8 cellular contexts compared by ENCODE assay signal in the genomic region with DNA sequence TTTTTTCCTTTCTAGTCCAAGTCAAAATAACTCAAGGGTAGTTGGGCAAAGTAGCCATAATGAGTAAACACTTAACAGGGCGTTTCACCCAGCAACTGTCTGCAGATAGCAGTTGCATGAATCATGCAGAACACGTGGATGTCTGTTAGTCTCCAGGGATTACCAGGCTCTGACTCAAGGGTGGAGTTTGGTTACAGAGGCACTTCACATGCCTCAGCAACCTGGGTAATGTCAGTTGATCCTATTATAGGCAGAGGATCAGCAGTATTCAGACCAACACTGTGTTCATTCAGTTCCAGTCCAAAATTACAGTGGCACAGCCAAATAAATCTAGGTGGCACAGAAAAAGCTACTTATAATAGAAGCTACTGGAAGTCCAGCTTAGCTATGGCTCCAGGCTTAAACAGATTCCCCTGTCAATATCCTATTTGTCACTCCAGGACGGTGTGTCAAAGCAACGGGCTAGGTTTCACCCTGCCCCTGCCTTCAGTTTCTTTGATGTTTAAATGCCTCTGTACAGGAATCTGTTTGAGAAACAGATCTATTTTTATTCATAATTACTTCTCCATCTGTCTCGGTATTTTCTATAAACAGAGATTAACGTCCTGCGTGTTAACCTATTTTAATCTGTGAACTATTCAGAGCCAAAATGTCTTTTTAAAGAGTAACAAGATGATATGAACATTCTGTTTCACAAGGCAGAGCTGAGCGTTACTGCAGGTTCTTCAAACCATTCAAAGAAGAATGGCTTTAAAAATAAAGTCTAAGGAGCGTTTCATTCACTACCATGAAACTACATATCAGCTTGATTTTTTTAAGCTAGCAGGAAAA.
A peak's percentile ranks its signal among the peaks of the same experiment; 100 is the strongest.
DNase-seq lines count a peak whose midpoint lies in the region; ATAC-seq lines count a peak whose summit lies in the region.

No MANE protein-coding gene starts in this region.

- no peak overlapping the region for H4K8ac ChIP-seq in mesendoderm (ENCODE audit: low read depth, low read length)

- H3K4me1 ChIP-seq in NT2/D1 (ENCODE audit: insufficient read depth, insufficient read length) (no peaks in the 10 kb centered on the region), mesendoderm (ENCODE audit: control insufficient read depth, low read depth, low read length) (no peaks in the 10 kb centered on the region)

- peak; percentile 71 for ATAC-seq in GM21360 (IDR thresholded peaks at IDR 0.05; ENCODE audit: unreplicated experiment)
- no peak for ATAC-seq in effector memory CD8-positive, alpha-beta T cell (replicated peaks)

- H3K27ac ChIP-seq in mesendoderm (ENCODE audit: low read depth, low read length), result no peak overlapping the region

- WGBS in mesendoderm (ENCODE audit: extremely low coverage, insufficient coverage, low lambda C conversion rate), result no CpG with 5 or more reads among the region's 9 CpGs

- H2BK15ac ChIP-seq in mesendoderm (replicated peaks; ENCODE audit: low read depth), result no peak overlapping the region

- H3K27ac Mint-ChIP-seq in effector memory CD8-positive, alpha-beta T cell, result no peak overlapping the region

- H3K18ac ChIP-seq in mesendoderm (ENCODE audit: low read length), result no peak overlapping the region

- H2BK120ac ChIP-seq in mesendoderm (ENCODE audit: low read depth, low read length), result no peak overlapping the region

- no peak overlapping the region for H2AK5ac ChIP-seq in mesendoderm (ENCODE audit: low read length)

- H3K4me1 Mint-ChIP-seq in effector memory CD8-positive, alpha-beta T cell (ENCODE audit: low read depth in 2 of 2), result no peaks in the 10 kb centered on the region

- no peaks in the 10 kb centered on the region for H3K79me2 ChIP-seq in mesendoderm (ENCODE audit: control insufficient read depth, insufficient read depth, low read length)

- H4K5ac ChIP-seq in mesendoderm (ENCODE audit: low read length), result no peak overlapping the region

- no peak overlapping the region for H3K56ac ChIP-seq in mesendoderm (ENCODE audit: low read length)

- no peaks in the 10 kb centered on the region for H3K9me3 ChIP-seq in NT2/D1 (ENCODE audit: insufficient read depth, low read length)

- H3K36me3 ChIP-seq in NT2/D1 (ENCODE audit: insufficient read depth, insufficient read length, low read length) (no peaks in the 10 kb centered on the region), mesendoderm (ENCODE audit: control insufficient read depth, insufficient read depth, low read length) (no peaks in the 10 kb centered on the region)

- H2BK5ac ChIP-seq in mesendoderm (ENCODE audit: low read length), result no peak overlapping the region

- no peak overlapping the region for H3K4me2 ChIP-seq in mesendoderm (ENCODE audit: low read length)

- no peak overlapping the region for H3K23ac ChIP-seq in mesendoderm (ENCODE audit: low read length)

- no peak overlapping the region for H3K4ac ChIP-seq in mesendoderm (ENCODE audit: low read depth, low read length)

- H3K4me3 Mint-ChIP-seq in effector memory CD8-positive, alpha-beta T cell, result no peak overlapping the region

- DNase-seq in DMS 273 treated with DMSO at 0.1 percent for 48 hours (lab: John Stamatoyannopoulos, UW), result peak; percentile 74
- DNase-seq in HS-27A (ENCODE audit: low read depth), result peak; percentile 92
- DNase-seq in NT2/D1 (ENCODE audit: low read depth, low spot score), result peak; percentile 33
- peak; percentile 80 to 99 for DNase-seq in dermis microvascular lymphatic vessel endothelial cell (ENCODE audit: low read depth in 2 of 2)
- DNase-seq in mesendoderm, result peak; percentile 96
- DNase-seq in NK-92 (lab: John Stamatoyannopoulos, UW; ENCODE audit: unreplicated experiment), result no peak
- no peak for DNase-seq in effector memory CD8-positive, alpha-beta T cell

- H3K79me1 ChIP-seq in mesendoderm (ENCODE audit: low read length), result no peaks in the 10 kb centered on the region

- no peaks in the 10 kb centered on the region for H3K27me3 ChIP-seq in NT2/D1 (ENCODE audit: insufficient read depth, insufficient read length)
- H3K27me3 ChIP-seq in mesendoderm (ENCODE audit: insufficient read depth, low read length, poor library complexity), result no peaks in the 10 kb centered on the region

- H3K9ac ChIP-seq in NT2/D1 (ENCODE audit: insufficient read length, low read depth) (no peak overlapping the region), mesendoderm (ENCODE audit: low read length) (no peak overlapping the region)

- H3K27me3 Mint-ChIP-seq in effector memory CD8-positive, alpha-beta T cell, result peaks cover 36 to 38% of the 10 kb centered on the region in 2 donors

- H3K9me3 Mint-ChIP-seq in effector memory CD8-positive, alpha-beta T cell, result no peaks in the 10 kb centered on the region

- H3K4me3 ChIP-seq in NT2/D1 (ENCODE audit: insufficient read length, low read depth) (no peak overlapping the region), mesendoderm (ENCODE audit: low read length) (no peak overlapping the region)

- no peaks in the 10 kb centered on the region for H3K36me3 Mint-ChIP-seq in effector memory CD8-positive, alpha-beta T cell (ENCODE audit: insufficient read depth)

Comparison
In these comparisons a context has a peak if more than half of its experiments do, and no peak if none do; other contexts are left out.
1. DNase-seq: peak in DMS 273 treated with DMSO at 0.1 percent for 48 hours (single experiment), HS-27A (single experiment), NT2/D1 (single experiment), dermis microvascular lymphatic vessel endothelial cell (2 of 2) and mesendoderm (single experiment); none in NK-92 (single experiment) and effector memory CD8-positive, alpha-beta T cell (0 of 3).